In genomic region chr1:172321429-172321828, GRCh38 we compare ENCODE assay signal across 11 cellular contexts.
DNase-seq lines count a peak whose midpoint lies in the region; ATAC-seq, FAIRE-seq and TF ChIP-seq lines count a peak whose summit lies in the region.
"Had no signal": no experiment of that assay in that cellular context is flagged by ENCODE, and none has a peak within 500 bp of the region (broad histone marks: within the 10 kb centered on the region; RNA-seq: fewer than 3 reads in every experiment).

No MANE protein-coding gene starts in this region.

- H3K36me3 ChIP-seq in H1 (ENCODE audit: control insufficient read depth in 2 of 4, insufficient read depth in 4 of 4, low read length in 3 of 4) (no peaks in the 10 kb centered on the region), psoas muscle (ENCODE audit: insufficient read depth in 1 of 2, low read depth in 1 of 2) (no peaks in the 10 kb centered on the region), PC-9 (ENCODE audit: low read depth) (no peaks in the 10 kb centered on the region)

- H4K20me1 ChIP-seq in H1 (replicated peaks in 1 of 2; ENCODE audit: control insufficient read depth in 1 of 2, insufficient read depth in 2 of 2, low read length in 2 of 2) (no peaks in the 10 kb centered on the region), PC-9 (ENCODE audit: insufficient read depth) (no peaks in the 10 kb centered on the region)

- peak; percentile 20 for DNase-seq in Ammon's horn (ENCODE audit: low spot score)
- DNase-seq in NCI-H446 treated with DMSO at 0.1 percent for 48 hours (lab: John Stamatoyannopoulos, UW), result peak; percentile 95
- no peak for DNase-seq in H1 (ENCODE audit: low read depth in 1 of 2, low spot score in 2 of 2)
- no peak for DNase-seq in psoas muscle
- no peak for DNase-seq in activated T-cell treated with anti-CD3 and anti-CD28 coated beads for 4 hours
- DNase-seq in superior temporal gyrus (ENCODE audit: extremely low spot score), result no peak
- no peak for DNase-seq in PC-9
- DNase-seq: activated CD4-positive, alpha-beta T cell treated with anti-CD3 and anti-CD28 coated beads for 4 hours; H9 had no signal

- peaks cover 7% of the 10 kb centered on the region; the same call in 1 of the 2 replicates for H3F3A ChIP-seq in PC-9 (ENCODE audit: insufficient read depth, low read depth)

- no TSS peak for BruUV-seq in PC-9 (replicated peaks; lab: Mats Ljungman, UMichigan)

- H3K79me2 ChIP-seq in H1 (ENCODE audit: control insufficient read depth in 1 of 2, insufficient read depth in 2 of 2, low read length in 2 of 2) (no peaks in the 10 kb centered on the region), PC-9 (ENCODE audit: low read depth) (no peaks in the 10 kb centered on the region)

- H3K23ac ChIP-seq in H1 (ENCODE audit: insufficient read length), result no peak overlapping the region

- no peak overlapping the region for H2BK120ac ChIP-seq in H1 (replicated peaks; ENCODE audit: low read depth, low read length)

- no peak overlapping the region for H4K5ac ChIP-seq in H1 (ENCODE audit: insufficient read length, low read depth, low read length)

- no peak overlapping the region for H2BK12ac ChIP-seq in H1 (ENCODE audit: low read depth, low read length)

- no peak overlapping the region for H3K9ac ChIP-seq in H1 (replicated peaks in 1 of 4; ENCODE audit: extremely low read depth in 1 of 4, low read depth in 3 of 4, low read length in 3 of 4)

- H3K9me2 ChIP-seq in PC-9 (ENCODE audit: insufficient read depth), result no peaks in the 10 kb centered on the region

- H3K4ac ChIP-seq in H1 (replicated peaks; ENCODE audit: insufficient read length, low read depth, low read length), result no peak overlapping the region

- no peak overlapping the region for H2BK20ac ChIP-seq in H1 (ENCODE audit: low read length)

- no peaks in the 10 kb centered on the region for H3K27me3 ChIP-seq in H1 (replicated peaks in 1 of 4; ENCODE audit: control insufficient read depth in 3 of 4, extremely low read depth in 1 of 4, insufficient read depth in 3 of 4, low read length in 3 of 4)
- no peaks in the 10 kb centered on the region for H3K27me3 ChIP-seq in psoas muscle (ENCODE audit: insufficient read depth in 3 of 3, low read length in 2 of 3)
- no peaks in the 10 kb centered on the region for H3K27me3 ChIP-seq in PC-9 (ENCODE audit: insufficient read depth, low read depth)
- H3K27me3 ChIP-seq: foreskin keratinocyte had no signal

- H3K4me3 ChIP-seq in H1 (ENCODE audit: extremely low read depth in 1 of 4, insufficient read depth in 2 of 4, low read depth in 3 of 4, low read length in 4 of 4), result no peak overlapping the region
- no peak overlapping the region for H3K4me3 ChIP-seq in psoas muscle
- no peak overlapping the region for H3K4me3 ChIP-seq in PC-9

- no peak overlapping the region for H2AFZ ChIP-seq in H1 (ENCODE audit: low read length)
- H2AFZ ChIP-seq in PC-9, result no peak overlapping the region

- H3K4me2 ChIP-seq in H1 (ENCODE audit: insufficient read depth in 1 of 2, low read depth in 2 of 2, low read length in 2 of 2), result no peak overlapping the region
- H3K4me2 ChIP-seq in PC-9, result no peak overlapping the region

- intact Hi-C loops in psoas muscle (cut with DNase I) (no loop called here), PC-9 (cut with micrococcal nuclease; ENCODE audit: unreplicated experiment) (no loop called here)

- no peak for TF ChIP-seq CTCF in H1 (IDR thresholded peaks at IDR 0.05; ENCODE audit: control extremely low read depth in 1 of 3, insufficient read depth in 1 of 3, low read depth in 1 of 3, low read length in 3 of 3)
- no peak for TF ChIP-seq CTCF in psoas muscle (IDR thresholded peaks at IDR 0.05)
- TF ChIP-seq CTCF in PC-9 (conservative IDR thresholded peaks at IDR 0.05), result no peak

- H3K14ac ChIP-seq in H1 (ENCODE audit: insufficient read length), result no peak overlapping the region

- H3K4me1 ChIP-seq in H1 (replicated peaks in 1 of 4; ENCODE audit: control insufficient read depth in 3 of 4, insufficient read depth in 4 of 4, low read length in 3 of 4), result peaks cover 0 to 5% (median under 1%) of the 10 kb centered on the region in 4 experiments; a peak in 4 of 7 replicates
- no peaks in the 10 kb centered on the region for H3K4me1 ChIP-seq in psoas muscle
- H3K4me1 ChIP-seq in PC-9 (replicated peaks; ENCODE audit: insufficient read depth), result peaks cover 9% of the 10 kb centered on the region

- no peaks in the 10 kb centered on the region for H3K23me2 ChIP-seq in H1 (ENCODE audit: low read depth, low read length)

- no peak overlapping the region for H3K56ac ChIP-seq in H1 (replicated peaks; ENCODE audit: insufficient read length, low read depth, low read length)

- H4K8ac ChIP-seq in H1 (ENCODE audit: extremely low read depth, insufficient read depth, low read length), result no peak overlapping the region

- no peak overlapping the region for H3K18ac ChIP-seq in H1 (ENCODE audit: extremely low read depth, low read length)

- ATAC-seq in psoas muscle (peak in 2 of 4 donors; percentile 34 to 46), HG03442 (IDR thresholded peaks at IDR 0.05; ENCODE audit: unreplicated experiment) (no peak)

- no peak overlapping the region for H3K27ac ChIP-seq in H1 (ENCODE audit: low read depth, low read length)
- peak overlapping the region; percentile 27 for H3K27ac ChIP-seq in psoas muscle
- H3K27ac ChIP-seq in PC-9, result no peak overlapping the region

- H4K91ac ChIP-seq in H1 (replicated peaks; ENCODE audit: insufficient read length, low read length), result no peak overlapping the region

- H2AK5ac ChIP-seq in H1 (ENCODE audit: low read depth, low read length), result no peak overlapping the region

- H3K9me3 ChIP-seq in H1 (ENCODE audit: insufficient read depth in 2 of 2, low read depth in 1 of 2, low read length in 1 of 2), result no peaks in the 10 kb centered on the region
- no peaks in the 10 kb centered on the region for H3K9me3 ChIP-seq in psoas muscle
- H3K9me3 ChIP-seq in PC-9 (ENCODE audit: insufficient read depth, low read depth), result no peaks in the 10 kb centered on the region

- H2BK5ac ChIP-seq in H1 (ENCODE audit: low read depth, low read length), result no peak overlapping the region

- FAIRE-seq in H1 (lab: Jason Lieb, UNC), result no peak

- TF ChIP-seq POLR2A in H1 (IDR thresholded peaks at IDR 0.05; ENCODE audit: control extremely low read depth in 1 of 2, low read depth in 2 of 2, low read length in 2 of 2), result no peak

- CTCF ChIA-PET in H1 (lab: Charles Lee; ENCODE audit: partially characterized antibody) (interaction anchor here (0.9 to 1.6 kb wide), 2 partner anchors 78 to 79 kb away, joined by 3 read pairs; no protein-coding TSS in a partner anchor), PC-9 (lab: Charles Lee) (no interaction called here)

- no peak overlapping the region for H2BK15ac ChIP-seq in H1 (ENCODE audit: low read length)

- TF ChIP-seq RAD21 in H1 (IDR thresholded peaks at IDR 0.05 in 1 of 2, conservative IDR thresholded peaks at IDR 0.05 in 1 of 2; ENCODE audit: low read depth in 2 of 2, low read length in 2 of 2), result no peak

- POLR2A ChIA-PET in H1 (lab: Charles Lee; ENCODE audit: partially characterized antibody) (no interaction called here), PC-9 (lab: Charles Lee; ENCODE audit: unreplicated experiment) (no interaction called here)

- TF ChIP-seq EP300 in H1 (IDR thresholded peaks at IDR 0.05; ENCODE audit: borderline replicate concordance in 1 of 2, low read depth in 2 of 2, low read length in 2 of 2), result no peak

- WGBS in H1 (ENCODE audit: extremely low coverage in 1 of 2, insufficient coverage in 1 of 2, insufficient read length in 1 of 2, insufficient replicate concordance in 2 of 2, low coverage in 1 of 2, low lambda C conversion rate in 2 of 2, missing lambda C conversion rate in 1 of 2), 2 experiments, result 88% methylated on average over 4 of the region's 4 CpGs; no CpG with 5 or more reads in 1 of the 2 experiments
- 41 to 67% (median 52%) methylated on average over 4 of the region's 4 CpGs for WGBS in psoas muscle, 3 donors

- H3K79me1 ChIP-seq in H1 (ENCODE audit: low read depth, low read length), result no peaks in the 10 kb centered on the region

TF ChIP-seq in H1, 55 proteins besides CTCF, POLR2A, EP300 and RAD21:
- TF ChIP-seq TAF7 (optimal IDR thresholded peaks at IDR 0.05; ENCODE audit: borderline replicate concordance, low read depth, low read length) (no peak), RFX5 (IDR thresholded peaks at IDR 0.05; ENCODE audit: borderline replicate concordance, low read depth, low read length) (peak; percentile 24; the same call in 1 of the 2 replicates), EZH2 (IDR thresholded peaks at IDR 0.05; ENCODE audit: low read depth, low read length, severe bottlenecking) (no peak)

Comparison
In these comparisons a context has a peak if more than half of its experiments do, and no peak if none do; other contexts are left out.
1. DNase-seq: peak in Ammon's horn (single experiment) and NCI-H446 treated with DMSO at 0.1 percent for 48 hours (single experiment); none in H1 (0 of 2), psoas muscle (0 of 2), activated T-cell treated with anti-CD3 and anti-CD28 coated beads for 4 hours (single experiment), superior temporal gyrus (single experiment) and PC-9 (0 of 2).